7 cellular contexts compared by ENCODE assay signal in the genomic region with DNA sequence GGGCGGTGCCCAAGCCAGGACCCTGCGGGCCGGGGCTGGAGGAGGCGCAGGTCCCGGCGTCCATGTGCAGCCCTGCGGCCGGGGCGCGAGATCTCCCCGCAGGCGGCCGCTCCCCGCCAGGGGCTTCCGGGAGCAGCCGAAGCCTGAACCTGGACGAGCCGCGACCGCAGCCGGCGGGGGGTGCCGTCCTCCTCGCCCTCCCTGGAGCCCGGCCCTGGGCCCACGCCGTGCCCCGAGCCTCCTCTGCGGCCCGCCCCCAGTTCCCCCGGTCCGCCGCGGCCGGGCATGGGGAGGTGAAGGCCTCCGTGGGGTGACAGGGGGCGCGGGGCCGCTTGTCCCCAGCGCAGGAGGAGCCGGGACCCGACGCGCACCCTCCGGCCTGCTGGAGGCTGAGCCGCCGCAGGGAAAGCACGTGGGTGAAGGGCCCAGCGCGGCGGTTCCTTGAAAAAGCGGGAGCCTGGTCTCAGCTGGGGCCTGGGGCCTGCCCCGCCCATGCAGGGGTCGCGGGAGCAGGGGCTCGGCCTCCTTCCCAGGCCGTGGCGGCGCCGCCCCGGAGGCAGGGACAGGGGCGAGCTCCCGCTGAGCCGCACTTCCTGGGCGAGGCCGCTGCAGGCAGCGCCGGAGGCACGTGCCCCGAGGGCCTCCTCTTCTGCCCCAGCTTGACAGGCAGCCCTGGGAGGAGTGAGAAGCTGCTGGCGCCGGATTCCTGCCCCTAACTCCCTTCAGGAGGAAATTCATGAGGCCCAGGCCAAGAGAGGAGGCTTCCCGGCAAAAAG. TPM values are rescaled to one million over a fixed set of nuclear protein-coding genes. Genes with fewer than 3 reads are reported as not detected.
A peak's percentile ranks its signal among the peaks of the same experiment; 100 is the strongest.
DNase-seq lines count a peak whose midpoint lies in the region; ATAC-seq and TF ChIP-seq lines count a peak whose summit lies in the region.

No MANE protein-coding gene starts in this region.

- peak; percentile 46 for ATAC-seq in HG03045 (IDR thresholded peaks at IDR 0.05; ENCODE audit: unreplicated experiment)
- peak; percentile 60 for ATAC-seq in esophagus mucosa
- peak; percentile 60 for ATAC-seq in omental fat pad (ENCODE audit: low FRiP score)
- no peak for ATAC-seq in GM18873 (IDR thresholded peaks at IDR 0.05; ENCODE audit: low FRiP score, unreplicated experiment)

- TF ChIP-seq CTCF in omental fat pad (IDR thresholded peaks at IDR 0.05) = no peak

- peak in 2 of 3 experiments; percentile 33 to 51 for DNase-seq in activated CD8-positive, alpha-beta memory T cell treated with anti-CD3 and anti-CD28 coated beads for 48 hours (ENCODE audit: low read depth in 2 of 3, low spot score in 2 of 3)
- DNase-seq in omental fat pad (ENCODE audit: low spot score) (no peak), ureter (ENCODE audit: low spot score) (peak; percentile 81), NCI-H446 treated with DMSO at 0.1 percent for 48 hours (lab: John Stamatoyannopoulos, UW) (no peak)

RNA-seq across cellular contexts. Expression of a gene that starts 55.6 kb away (rescaled TPM):
- total RNA-seq in esophagus mucosa = 106 TPM
- total RNA-seq in omental fat pad = 10 to 100 TPM; 73.7 to 90.5 (median 87.6) TPM
- 155 TPM for total RNA-seq in ureter

Comparison
In these comparisons a context has a peak if more than half of its experiments do, and no peak if none do; other contexts are left out.
1. DNase-seq: peak in activated CD8-positive, alpha-beta memory T cell treated with anti-CD3 and anti-CD28 coated beads for 48 hours (2 of 3) and ureter (single experiment); none in omental fat pad (single experiment) and NCI-H446 treated with DMSO at 0.1 percent for 48 hours (single experiment).